6 cellular contexts compared by ENCODE assay signal in genomic region chr11:64869571-64870175, GRCh38. TPM values are rescaled to one million over a fixed set of nuclear protein-coding genes. Genes with fewer than 3 reads are reported as not detected.
A peak's percentile ranks its signal among the peaks of the same experiment; 100 is the strongest.
DNase-seq lines count a peak whose midpoint lies in the region; ATAC-seq and TF ChIP-seq lines count a peak whose summit lies in the region.

No MANE protein-coding gene starts in this region.

- no peak for TF ChIP-seq RAD21 in HCT116 (IDR thresholded peaks at IDR 0.05; ENCODE audit: low read depth)

- H3K36me3 ChIP-seq in HCT116 (ENCODE audit: control insufficient read depth in 1 of 2, insufficient read depth in 2 of 2, low read length in 2 of 2) (peaks cover 25 to 44% of the 10 kb centered on the region in 2 experiments), mammary epithelial cell (ENCODE audit: insufficient read depth, low read length) (peaks cover 19% of the 10 kb centered on the region), psoas muscle (ENCODE audit: insufficient read depth in 1 of 2, low read depth in 1 of 2) (peaks cover 0 to 27% of the 10 kb centered on the region in 2 donors)

- 29% methylated on average over 9 of the region's 9 CpGs for WGBS in mammary epithelial cell (ENCODE audit: low coverage, missing lambda C conversion rate)
- 44 to 53% (median 46%) methylated on average over 9 of the region's 9 CpGs for WGBS in psoas muscle, 3 donors

- CTCF ChIA-PET in HCT116 (lab: Charles Lee) = interaction anchor here (1.4 kb wide), 1 partner anchor 18 kb away, joined by 4 read pairs; no protein-coding TSS in a partner anchor
- CTCF ChIA-PET in mammary epithelial cell (lab: Charles Lee; ENCODE audit: low non-redundant PET) = interaction anchor here (0.7 kb wide), 1 partner anchor 21 kb away, joined by 4 read pairs; no protein-coding TSS in a partner anchor

- no peaks in the 10 kb centered on the region for H3K9me3 ChIP-seq in HCT116 (ENCODE audit: control insufficient read depth in 1 of 2, insufficient read depth in 1 of 2, low read depth in 1 of 2, low read length in 2 of 2)
- no peaks in the 10 kb centered on the region for H3K9me3 ChIP-seq in mammary epithelial cell (replicated peaks; ENCODE audit: insufficient read depth, low read length)
- H3K9me3 ChIP-seq in psoas muscle = no peaks in the 10 kb centered on the region

- POLR2A ChIA-PET in HCT116 (lab: Charles Lee) = interaction anchor here (0.7 kb wide), 1 partner anchor 14 kb away, joined by 5 read pairs; no protein-coding TSS in a partner anchor

- no peak for TF ChIP-seq POLR2A in HCT116 (IDR thresholded peaks at IDR 0.05; ENCODE audit: borderline replicate concordance, extremely low read depth, insufficient read depth, insufficient read length)

- H3K4me1 ChIP-seq in HCT116 (ENCODE audit: control insufficient read depth in 1 of 2, insufficient read depth in 2 of 2, low read length in 2 of 2) (peaks cover 6 to 67% of the 10 kb centered on the region in 2 experiments; a peak in 3 of 4 replicates), mammary epithelial cell (ENCODE audit: insufficient read depth, low read length) (peaks cover 67% of the 10 kb centered on the region), psoas muscle (peaks cover 83% of the 10 kb centered on the region)

- H3K9me2 ChIP-seq in HCT116 (ENCODE audit: insufficient read depth) = no peaks in the 10 kb centered on the region

- DNase-seq in HCT116 (ENCODE audit: low read depth, low spot score) (no peak), mammary epithelial cell (no peak), psoas muscle (no peak), LoVo (ENCODE audit: low spot score) (no peak)

- ATAC-seq in HCT116 (peak; percentile 30; the same call in 1 of the 2 replicates), psoas muscle (peak; percentile 5 to 29 (median 10)), HG02870 (IDR thresholded peaks at IDR 0.05; ENCODE audit: unreplicated experiment) (no peak), HG03039 (IDR thresholded peaks at IDR 0.05; ENCODE audit: unreplicated experiment) (no peak)

- no peaks in the 10 kb centered on the region for H4K20me1 ChIP-seq in HCT116 (ENCODE audit: insufficient read depth)
- no peaks in the 10 kb centered on the region for H4K20me1 ChIP-seq in mammary epithelial cell (ENCODE audit: insufficient read depth, low read length)

- in situ Hi-C loops in mammary epithelial cell (cut with MboI; ENCODE audit: low sequenced_read_pairs in 2 of 2) = no loop called here

- no peak overlapping the region for H3K27ac ChIP-seq in HCT116 (ENCODE audit: low read depth, low read length)
- peak overlapping the region; percentile 72 for H3K27ac ChIP-seq in mammary epithelial cell (ENCODE audit: insufficient read depth, low read depth, low read length)
- H3K27ac ChIP-seq in psoas muscle = peak overlapping the region; percentile 98

- H3K9ac ChIP-seq in HCT116 (ENCODE audit: low read length) (no peak overlapping the region), mammary epithelial cell (ENCODE audit: insufficient read depth, low read length) (peak overlapping the region; percentile 56)

- dilution Hi-C loops in mammary epithelial cell (cut with HindIII; ENCODE audit: low sequenced_read_pairs) = no loop called here

- intact Hi-C loops in HCT116 (cut with micrococcal nuclease) = no loop called here
- intact Hi-C loops in mammary epithelial cell (cut with micrococcal nuclease) = loop anchor here (1.0 to 2.0 kb wide), 2 partner anchors 15 to 22 kb away; no protein-coding TSS in a partner anchor
- intact Hi-C loops in psoas muscle (cut with DNase I) = no loop called here

- no TSS peak for BruUV-seq in HCT116 (replicated peaks; lab: Mats Ljungman, UMichigan)
- TSS peak; percentile 52 for BruUV-seq in mammary epithelial cell (replicated peaks; lab: Mats Ljungman, UMichigan)

- H2AFZ ChIP-seq in HCT116 (ENCODE audit: low read depth, low read length, poor library complexity, severe bottlenecking) (no peak overlapping the region), mammary epithelial cell (ENCODE audit: low read depth, low read length) (no peak overlapping the region)

- peaks cover 93% of the 10 kb centered on the region for H3K79me2 ChIP-seq in HCT116 (ENCODE audit: insufficient read depth, low read length)
- peaks cover 90% of the 10 kb centered on the region for H3K79me2 ChIP-seq in mammary epithelial cell (ENCODE audit: insufficient read depth, low read length)

- no peak overlapping the region for H3K4me3 ChIP-seq in HCT116 (replicated peaks in 1 of 2; ENCODE audit: low read depth in 1 of 2, low read length in 2 of 2)
- H3K4me3 ChIP-seq in mammary epithelial cell (replicated peaks in 1 of 3; ENCODE audit: insufficient read depth in 1 of 3, low read depth in 2 of 3, low read length in 3 of 3) = no peak overlapping the region
- peak overlapping the region; percentile 43 for H3K4me3 ChIP-seq in psoas muscle

- RAD21 ChIA-PET in HCT116 (lab: Charles Lee; ENCODE audit: low non-redundant PET in 1 of 2, low total read pairs in 2 of 2, uncharacterized antibody in 2 of 2, unreplicated experiment in 2 of 2) = no interaction called here

- H3K4me2 ChIP-seq in HCT116 (ENCODE audit: low read length) (peak overlapping the region; percentile 13; the same call in 1 of the 2 replicates), mammary epithelial cell (ENCODE audit: insufficient read depth, low read depth, low read length) (peak overlapping the region; percentile 68)

- H3K27me3 ChIP-seq in HCT116 (ENCODE audit: insufficient read depth, low read length) = no peaks in the 10 kb centered on the region
- no peaks in the 10 kb centered on the region for H3K27me3 ChIP-seq in mammary epithelial cell (ENCODE audit: insufficient read depth, low read length)
- no peaks in the 10 kb centered on the region for H3K27me3 ChIP-seq in psoas muscle (ENCODE audit: insufficient read depth in 3 of 3, low read length in 2 of 3)

- no peak for TF ChIP-seq CTCF in HCT116 (IDR thresholded peaks at IDR 0.05 in 2 of 3, conservative IDR thresholded peaks at IDR 0.05 in 1 of 3; ENCODE audit: borderline replicate concordance in 1 of 3, insufficient read depth in 1 of 3, low read depth in 2 of 3, low read length in 2 of 3)
- no peak for TF ChIP-seq CTCF in mammary epithelial cell (conservative IDR thresholded peaks at IDR 0.05 in 1 of 2, IDR thresholded peaks at IDR 0.05 in 1 of 2; ENCODE audit: extremely low read depth in 1 of 2, insufficient read depth in 1 of 2, low read depth in 1 of 2, low read length in 2 of 2)
- TF ChIP-seq CTCF in psoas muscle (IDR thresholded peaks at IDR 0.05) = peak; percentile 33

TF ChIP-seq in HCT116, 20 proteins besides CTCF, POLR2A, EP300 and RAD21 (continues in another document):
- no peak for TF ChIP-seq EZH2 (IDR thresholded peaks at IDR 0.05)
- TF ChIP-seq ZFX (IDR thresholded peaks at IDR 0.05) = no peak
- no peak for TF ChIP-seq CEBPB (IDR thresholded peaks at IDR 0.05; ENCODE audit: low read depth)
- no peak for TF ChIP-seq CBX3 (IDR thresholded peaks at IDR 0.05; ENCODE audit: low read depth)
- TF ChIP-seq SP1 (IDR thresholded peaks at IDR 0.05; ENCODE audit: low read depth) = no peak
- no peak for TF ChIP-seq SRF (IDR thresholded peaks at IDR 0.05; ENCODE audit: low read depth)

RNA-seq across cellular contexts. Expression of gene EHD1, which starts 8.7 kb away (rescaled TPM):
- total RNA-seq in HCT116 (2021; ENCODE audit: unreplicated experiment) (48.1 TPM), mammary epithelial cell (100 to 1,000 TPM in 1 of 2 donors, 10 to 100 TPM in 1; 71.2 to 172 TPM), psoas muscle (10 to 100 TPM; 34.7 to 71.0 (median 61.1) TPM)
- polyA plus RNA-seq in HCT116 (2012) = 43.5 and 70.0 TPM in 2 replicates
- polyA plus RNA-seq in mammary epithelial cell (219 TPM), psoas muscle (100 to 1,000 TPM in 1 of 3 donors, 10 to 100 TPM in 2; 23.5 to 174 (median 30.9) TPM)
- 255 TPM for polyA minus RNA-seq in mammary epithelial cell

RNA-seq across cellular contexts. Expression of gene CDC42BPG, which starts 25.2 kb away (rescaled TPM):
- total RNA-seq in HCT116 (2021; ENCODE audit: unreplicated experiment) (30.1 TPM), mammary epithelial cell (10 to 100 TPM; 10.5 to 18.7 TPM), psoas muscle (1 to 10 TPM in 1 of 4 donors, under 1 TPM in 2, not detected in 1; 0.05 to 2.2 (median 0.08) TPM)
- polyA plus RNA-seq in HCT116 (2012) = 19.3 TPM in 2 replicates
- polyA plus RNA-seq in mammary epithelial cell (3.7 TPM), psoas muscle (under 1 TPM; 0.04 to 0.06 (median 0.05) TPM)
- 8.1 TPM for polyA minus RNA-seq in mammary epithelial cell

RNA-seq across cellular contexts. Expression of gene ATG2A, which starts 47.3 kb away (rescaled TPM):
- 24.7 TPM for total RNA-seq in HCT116 (2021; ENCODE audit: unreplicated experiment)
- 16.7 and 18.3 TPM in 2 replicates for polyA plus RNA-seq in HCT116 (2012)
- total RNA-seq in mammary epithelial cell = 10 to 100 TPM; 20.7 to 21.0 TPM
- polyA plus RNA-seq in mammary epithelial cell = 7.0 TPM
- 9.8 TPM for polyA minus RNA-seq in mammary epithelial cell
- total RNA-seq in psoas muscle = 10 to 100 TPM; 19.5 to 21.6 (median 20.6) TPM
- polyA plus RNA-seq in psoas muscle = 10 to 100 TPM; 11.0 to 17.9 (median 15.4) TPM

RNA-seq across cellular contexts. Expression of gene PPP2R5B, which starts 54.8 kb away (rescaled TPM):
- total RNA-seq in HCT116 (2021; ENCODE audit: unreplicated experiment) (10.9 TPM), mammary epithelial cell (10 to 100 TPM; 13.8 to 32.7 TPM), psoas muscle (10 to 100 TPM; 13.2 to 21.9 (median 18.1) TPM)
- polyA plus RNA-seq in HCT116 (2012) = 14.2 and 15.1 TPM in 2 replicates
- polyA plus RNA-seq in mammary epithelial cell (11.4 TPM), psoas muscle (10 to 100 TPM; 14.9 to 36.1 (median 16.8) TPM)
- 14.2 TPM for polyA minus RNA-seq in mammary epithelial cell

RNA-seq across cellular contexts. Expression of gene MEN1, which starts 59.3 kb away (rescaled TPM):
- total RNA-seq in HCT116 (2021; ENCODE audit: unreplicated experiment) (62.1 TPM), mammary epithelial cell (10 to 100 TPM; 20.7 to 35.7 TPM), psoas muscle (10 to 100 TPM in 2 of 4 donors, 1 to 10 TPM in 2; 7.2 to 13.5 (median 10.3) TPM)
- polyA plus RNA-seq in HCT116 (2012) = 46.8 and 54.0 TPM in 2 replicates
- polyA plus RNA-seq in mammary epithelial cell (24.7 TPM), psoas muscle (10 to 100 TPM in 2 of 3 donors, 1 to 10 TPM in 1; 8.7 to 21.2 (median 12.9) TPM)
- 23.4 TPM for polyA minus RNA-seq in mammary epithelial cell

Comparison
In these comparisons a context has a peak if more than half of its experiments do, and no peak if none do; other contexts are left out.
1. ATAC-seq: peak in HCT116 (single experiment) and psoas muscle (4 of 4); none in HG02870 (single experiment) and HG03039 (single experiment).